In genomic region chr3:149615731-149616221, GRCh38 we compare ENCODE assay signal across 16 cellular contexts. TPM values are rescaled to one million over a fixed set of nuclear protein-coding genes. Genes with fewer than 3 reads are reported as not detected.
A peak's percentile ranks its signal among the peaks of the same experiment; 100 is the strongest.
DNase-seq lines count a peak whose midpoint lies in the region; ATAC-seq and TF ChIP-seq lines count a peak whose summit lies in the region.
"Had no signal": no experiment of that assay in that cellular context is flagged by ENCODE, and none has a peak within 500 bp of the region (broad histone marks: within the 10 kb centered on the region; RNA-seq: fewer than 3 reads in every experiment).

No MANE protein-coding gene starts in this region.

- intact Hi-C loops in PC-3 (cut with micrococcal nuclease), result no loop called here
- intact Hi-C loops in Caco-2 (cut with micrococcal nuclease; ENCODE audit: unreplicated experiment), result no loop called here

- TF ChIP-seq EP300 in upper lobe of left lung (IDR thresholded peaks at IDR 0.05), result peak in 1 of 4 donors; percentile 41

- POLR2A ChIA-PET in PC-3 (lab: Charles Lee; ENCODE audit: unreplicated experiment), result no interaction called here
- POLR2A ChIA-PET in Caco-2 (lab: Charles Lee), result no interaction called here

- H3K36me3 ChIP-seq in PC-3 (ENCODE audit: low read depth, low read length) (peaks cover 33% of the 10 kb centered on the region), upper lobe of left lung (no peaks in the 10 kb centered on the region), Caco-2 (ENCODE audit: control insufficient read depth, insufficient read depth, low read length) (no peaks in the 10 kb centered on the region)

- H3K4me3 ChIP-seq in PC-3 (ENCODE audit: low read length) (no peak overlapping the region), coronary artery (no peak overlapping the region), upper lobe of left lung (no peak overlapping the region), Caco-2 (ENCODE audit: low read depth, low read length) (no peak overlapping the region)

- 59 to 61% methylated on average over 6 of the region's 6 CpGs for WGBS in upper lobe of left lung, 2 donors

- no peaks in the 10 kb centered on the region for H3K9me3 Mint-ChIP-seq in Caco-2 (ENCODE audit: unreplicated experiment)
- no peaks in the 10 kb centered on the region for H3K9me3 Mint-ChIP-seq in effector memory CD8-positive, alpha-beta T cell
- H3K9me3 Mint-ChIP-seq: activated B cell treated with CpG ODN at 0.5 μM for 24 hours; activated naive CD8-positive, alpha-beta T cell treated with anti-CD3 and anti-CD28 coated beads, Interleukin-2, amount 50 U/mL, for 24 hours had no signal

- H3K36me3 Mint-ChIP-seq in Caco-2 (ENCODE audit: insufficient read depth, unreplicated experiment), result no peaks in the 10 kb centered on the region
- H3K36me3 Mint-ChIP-seq in effector memory CD8-positive, alpha-beta T cell (ENCODE audit: insufficient read depth), result no peaks in the 10 kb centered on the region

- BruUV-seq in PC-3 (replicated peaks; lab: Mats Ljungman, UMichigan) (no TSS peak), Caco-2 (replicated peaks; lab: Mats Ljungman, UMichigan) (no TSS peak)

- H3K9ac ChIP-seq in PC-3 (ENCODE audit: low read length), result 0 out of 2 replicates have a peak overlapping the region, but pooled peaks have one; percentile 3
- H3K9ac ChIP-seq: KMS-11 had no signal

- peak overlapping the region; percentile 34 for H3K4me2 ChIP-seq in PC-3 (ENCODE audit: low read length)
- H3K4me2 ChIP-seq: KMS-11 had no signal

- no peak overlapping the region for H2AFZ ChIP-seq in PC-3 (ENCODE audit: low read length)

- H3K27ac Mint-ChIP-seq in Caco-2 (ENCODE audit: unreplicated experiment), result no peak overlapping the region
- no peak overlapping the region for H3K27ac Mint-ChIP-seq in effector memory CD8-positive, alpha-beta T cell
- H3K27ac Mint-ChIP-seq: activated B cell treated with CpG ODN at 0.5 μM for 24 hours; activated naive CD8-positive, alpha-beta T cell treated with anti-CD3 and anti-CD28 coated beads, Interleukin-2, amount 50 U/mL, for 24 hours; progenitor cell of endocrine pancreas had no signal

- no peak overlapping the region for H3K4me3 Mint-ChIP-seq in Caco-2 (ENCODE audit: unreplicated experiment)
- H3K4me3 Mint-ChIP-seq in effector memory CD8-positive, alpha-beta T cell, result no peak overlapping the region
- H3K4me3 Mint-ChIP-seq: activated B cell treated with CpG ODN at 0.5 μM for 24 hours; activated naive CD8-positive, alpha-beta T cell treated with anti-CD3 and anti-CD28 coated beads, Interleukin-2, amount 50 U/mL, for 24 hours had no signal

- H3K27me3 ChIP-seq in PC-3 (ENCODE audit: low read length), result no peaks in the 10 kb centered on the region
- no peaks in the 10 kb centered on the region for H3K27me3 ChIP-seq in upper lobe of left lung
- no peaks in the 10 kb centered on the region for H3K27me3 ChIP-seq in Caco-2 (replicated peaks; ENCODE audit: control insufficient read depth, insufficient read depth, low read length)

- H3K9me2 ChIP-seq in PC-3 (replicated peaks; ENCODE audit: low read length), result no peaks in the 10 kb centered on the region

- peak; percentile 52 for DNase-seq in PC-3
- DNase-seq in coronary artery (ENCODE audit: low spot score), result no peak
- DNase-seq in lung microvascular endothelial cell (ENCODE audit: low read depth in 2 of 2), result peak; percentile 97 to 98
- no peak for DNase-seq in upper lobe of left lung
- no peak for DNase-seq in activated CD4-positive, alpha-beta T cell treated with anti-CD3 and anti-CD28 coated beads for 1 hour
- DNase-seq in Caco-2, result no peak
- no peak for DNase-seq in effector memory CD8-positive, alpha-beta T cell
- DNase-seq: activated B cell treated with CpG ODN at 0.5 μM for 24 hours; activated CD8-positive, alpha-beta memory T cell treated with anti-CD3 and anti-CD28 coated beads, Interleukin-2, amount 50 U/mL, for 4 hours; activated naive CD8-positive, alpha-beta T cell treated with anti-CD3 and anti-CD28 coated beads, Interleukin-2, amount 50 U/mL, for 24 hours; midbrain; NCI-H2029 treated with DMSO at 0.1 percent for 48 hours; NK-92 treated with Interleukin-12 subunit alpha and Interleukin-12 subunit beta, amount 100 ng/mL, for 24 hours; stimulated activated CD4-positive, alpha-beta T cell treated with anti-CD3 and anti-CD28 coated beads, Interleukin-4, amount 100 ng/mL, for 4 hours had no signal

- ATAC-seq in PC-3, result peak; percentile 53
- ATAC-seq in upper lobe of left lung (ENCODE audit: low FRiP score in 2 of 2), result peak in 1 of 2 donors; percentile 58
- ATAC-seq in effector memory CD8-positive, alpha-beta T cell (replicated peaks), result no peak
- ATAC-seq: activated naive CD8-positive, alpha-beta T cell treated with anti-CD3 and anti-CD28 coated beads, Interleukin-2, amount 50 U/mL, for 24 hours had no signal

- peaks cover 26% of the 10 kb centered on the region for H3K4me1 ChIP-seq in PC-3 (ENCODE audit: insufficient read depth, low read length)
- peaks cover 23 to 59% (median 43%) of the 10 kb centered on the region in 4 donors for H3K4me1 ChIP-seq in upper lobe of left lung
- H3K4me1 ChIP-seq in Caco-2, result peaks cover 1% of the 10 kb centered on the region; the same call in 1 of the 2 replicates

- peaks cover 9% of the 10 kb centered on the region for H3K4me1 Mint-ChIP-seq in Caco-2 (ENCODE audit: low read depth, unreplicated experiment)
- peaks cover 0 to 2% of the 10 kb centered on the region in 2 donors for H3K4me1 Mint-ChIP-seq in effector memory CD8-positive, alpha-beta T cell (ENCODE audit: low read depth in 2 of 2)
- H3K4me1 Mint-ChIP-seq: activated B cell treated with CpG ODN at 0.5 μM for 24 hours had no signal

- H3K9me3 ChIP-seq in PC-3 (ENCODE audit: low read length), result no peaks in the 10 kb centered on the region
- H3K9me3 ChIP-seq in upper lobe of left lung, result no peaks in the 10 kb centered on the region
- no peaks in the 10 kb centered on the region for H3K9me3 ChIP-seq in Caco-2

- CTCF ChIA-PET in PC-3 (lab: Charles Lee) (no interaction called here), Caco-2 (lab: Charles Lee) (interaction anchor here (0.6 kb wide), 1 partner anchor 9 kb away, joined by 3 read pairs; no protein-coding TSS in a partner anchor)

- H3F3A ChIP-seq in PC-3 (ENCODE audit: low read length, unreplicated experiment), result no peaks in the 10 kb centered on the region

- peaks cover 98% of the 10 kb centered on the region for H3K79me2 ChIP-seq in PC-3 (ENCODE audit: low read length)

- TF ChIP-seq CTCF in PC-3 (conservative IDR thresholded peaks at IDR 0.05; ENCODE audit: low read depth, low read length) (no peak), coronary artery (IDR thresholded peaks at IDR 0.05) (no peak), upper lobe of left lung (IDR thresholded peaks at IDR 0.05) (no peak), Caco-2 (IDR thresholded peaks at IDR 0.05; ENCODE audit: insufficient read depth in 1 of 2, low read depth in 1 of 2, low read length in 1 of 2, severe bottlenecking in 1 of 2, unreplicated experiment in 1 of 2) (no peak)

- peak overlapping the region; percentile 72 for H3K27ac ChIP-seq in PC-3 (ENCODE audit: low read length)
- H3K27ac ChIP-seq in coronary artery, result peak overlapping the region; percentile 57 to 63
- peak overlapping the region; percentile 48 to 67 (median 60) for H3K27ac ChIP-seq in upper lobe of left lung
- H3K27ac ChIP-seq: KMS-11 had no signal

- no peak for TF ChIP-seq POLR2A in upper lobe of left lung (IDR thresholded peaks at IDR 0.05)

- peaks cover 25% of the 10 kb centered on the region for H4K20me1 ChIP-seq in PC-3 (ENCODE audit: low read length)

- H3K27me3 Mint-ChIP-seq in Caco-2 (ENCODE audit: insufficient read depth, unreplicated experiment), result no peaks in the 10 kb centered on the region
- peaks cover 7 to 10% of the 10 kb centered on the region in 2 donors for H3K27me3 Mint-ChIP-seq in effector memory CD8-positive, alpha-beta T cell
- H3K27me3 Mint-ChIP-seq: progenitor cell of endocrine pancreas had no signal

RNA-seq across cellular contexts. Expression of gene WWTR1, which starts 42.0 kb away (rescaled TPM):
- total RNA-seq in PC-3 (2014; rRNA removed), result 74.4 and 79.7 TPM in 2 replicates
- 124 and 142 TPM in 2 replicates for total RNA-seq in lung microvascular endothelial cell
- total RNA-seq in upper lobe of left lung, result 100 to 1,000 TPM in 3 of 6 donors, 10 to 100 TPM in 3; 77.5 to 119 (median 107) TPM
- total RNA-seq in Caco-2 (2022), result 16.2 and 19.1 TPM in 2 replicates

Comparison
In these comparisons a context has a peak if more than half of its experiments do, and no peak if none do; other contexts are left out.
1. DNase-seq: peak in PC-3 (single experiment) and lung microvascular endothelial cell (2 of 2); none in coronary artery (single experiment), upper lobe of left lung (0 of 2), activated CD4-positive, alpha-beta T cell treated with anti-CD3 and anti-CD28 coated beads for 1 hour (single experiment), Caco-2 (0 of 2) and effector memory CD8-positive, alpha-beta T cell (0 of 3).
2. Peak in every context shown above with its lines, with median percentiles within 50 percentile points of each other: H3K27ac ChIP-seq.